In genomic region chr7:151229249-151229648, GRCh38 we compare ENCODE assay signal across 1 cellular context.
TF ChIP-seq lines count a peak whose summit lies in the region.

No MANE protein-coding gene starts in this region.

TF ChIP-seq in K562, 482 proteins besides CTCF, POLR2A, EP300 and RAD21:
- no peak for TF ChIP-seq SMARCA4 (IDR thresholded peaks at IDR 0.05)
- no peak for TF ChIP-seq HDAC3 (IDR thresholded peaks at IDR 0.05; ENCODE audit: borderline replicate concordance, partially characterized antibody)
- TF ChIP-seq GATA2 (CRISPR knock-in tag; IDR thresholded peaks at IDR 0.05): no peak
- TF ChIP-seq ZNF518B (CRISPR knock-in tag; IDR thresholded peaks at IDR 0.05): no peak
- TF ChIP-seq NCOA1 (IDR thresholded peaks at IDR 0.05; ENCODE audit: low read depth): no peak
- TF ChIP-seq NR0B1 (IDR thresholded peaks at IDR 0.05; ENCODE audit: partially characterized antibody): no peak
- TF ChIP-seq SMAD2 (IDR thresholded peaks at IDR 0.05; ENCODE audit: low read depth, low read length): no peak
- no peak for TF ChIP-seq HMGN3 (IDR thresholded peaks at IDR 0.05; ENCODE audit: borderline replicate concordance, extremely low read depth, insufficient read length, low read depth, low read length)
- TF ChIP-seq ZFP36 (IDR thresholded peaks at IDR 0.05; ENCODE audit: low read depth, low read length, partially characterized antibody): no peak
- TF ChIP-seq ARID2 (IDR thresholded peaks at IDR 0.05): no peak
